8 cellular contexts compared by ENCODE assay signal in genomic region chr15:43518073-43518761, GRCh38. TPM values are rescaled to one million over a fixed set of nuclear protein-coding genes. Genes with fewer than 3 reads are reported as not detected.
DNase-seq lines count a peak whose midpoint lies in the region; ATAC-seq and TF ChIP-seq lines count a peak whose summit lies in the region.

No MANE protein-coding gene starts in this region.

- no peak overlapping the region for H3K9ac ChIP-seq in Karpas-422 (ENCODE audit: low read length)

- DNase-seq in BE2C: peak; percentile 47
- peak; percentile 35 for DNase-seq in Karpas-422
- DNase-seq in activated B cell treated with CpG ODN at 0.5 μM for 24 hours: no peak
- DNase-seq in glutamatergic neuron: peak; percentile 67
- peak in 55 of 56 donors; percentile 42 to 89 (median 80) for DNase-seq in nucleus accumbens (lab: John Stamatoyannopoulos, UW)
- DNase-seq in RPMI8226: no peak

- H3K27me3 Mint-ChIP-seq in activated B cell treated with CpG ODN at 0.5 μM for 24 hours (peaks cover 47% of the 10 kb centered on the region), glutamatergic neuron (ENCODE audit: unreplicated experiment) (peaks cover 23% of the 10 kb centered on the region)

- H3K9me3 Mint-ChIP-seq in activated B cell treated with CpG ODN at 0.5 μM for 24 hours: no peaks in the 10 kb centered on the region
- H3K9me3 Mint-ChIP-seq in glutamatergic neuron (ENCODE audit: unreplicated experiment): peaks cover 50% of the 10 kb centered on the region

- intact Hi-C loops in activated B cell treated with CpG ODN at 0.5 μM for 24 hours (cut with micrococcal nuclease): loop anchor here (10.0 kb wide), 1 partner anchor 307 kb away; the partner anchor contains the start of genes MFAP1 and WDR76

- TF ChIP-seq CTCF in BE2C (IDR thresholded peaks at IDR 0.05; ENCODE audit: low read depth, low read length) (no peak), activated B cell treated with CpG ODN at 0.5 μM for 24 hours (IDR thresholded peaks at IDR 0.05) (no peak), glutamatergic neuron (IDR thresholded peaks at IDR 0.05; ENCODE audit: partially characterized antibody, unreplicated experiment) (no peak)

- H3K9me2 ChIP-seq in Karpas-422 (replicated peaks; ENCODE audit: insufficient read depth, low read length): no peaks in the 10 kb centered on the region

- H3K9me3 ChIP-seq in BE2C (no peaks in the 10 kb centered on the region), Karpas-422 (ENCODE audit: low read length) (no peaks in the 10 kb centered on the region)

- peaks cover 25% of the 10 kb centered on the region for H3K4me1 ChIP-seq in BE2C
- H3K4me1 ChIP-seq in Karpas-422 (ENCODE audit: low read length): peaks cover 15% of the 10 kb centered on the region

- peaks cover 22% of the 10 kb centered on the region for H3K4me1 Mint-ChIP-seq in activated B cell treated with CpG ODN at 0.5 μM for 24 hours
- H3K4me1 Mint-ChIP-seq in glutamatergic neuron (ENCODE audit: low read depth, unreplicated experiment): peaks cover 40% of the 10 kb centered on the region

- POLR2A ChIA-PET in activated B cell treated with CpG ODN at 0.5 μM for 24 hours (lab: Charles Lee): interaction anchor here (0.6 kb wide), 1 partner anchor 22 kb away, joined by 6 read pairs; no protein-coding TSS in a partner anchor

- peaks cover 33% of the 10 kb centered on the region for H3K36me3 ChIP-seq in BE2C
- H3K36me3 ChIP-seq in Karpas-422 (ENCODE audit: insufficient read depth, low read length): no peaks in the 10 kb centered on the region

- H3K79me2 ChIP-seq in Karpas-422 (ENCODE audit: low read length): no peaks in the 10 kb centered on the region

- H2AFZ ChIP-seq in Karpas-422 (ENCODE audit: low read length): no peak overlapping the region

- no peak overlapping the region for H3K4me2 ChIP-seq in Karpas-422 (ENCODE audit: low read depth, low read length, poor library complexity, severe bottlenecking)

- peak; percentile 64 for ATAC-seq in activated B cell treated with CpG ODN at 0.5 μM for 24 hours (ENCODE audit: low read depth)
- ATAC-seq in HG03354 (IDR thresholded peaks at IDR 0.05; ENCODE audit: poor library complexity, severe bottlenecking, unreplicated experiment): no peak
- no peak for ATAC-seq in HG03432 (IDR thresholded peaks at IDR 0.05; ENCODE audit: unreplicated experiment)

- H4K20me1 ChIP-seq in Karpas-422 (ENCODE audit: insufficient read depth, low read depth, low read length): no peaks in the 10 kb centered on the region

- H3K27ac ChIP-seq in Karpas-422 (ENCODE audit: low read length): no peak overlapping the region

- no peak overlapping the region for H3K27ac Mint-ChIP-seq in activated B cell treated with CpG ODN at 0.5 μM for 24 hours
- peak overlapping the region; percentile 99 for H3K27ac Mint-ChIP-seq in glutamatergic neuron (ENCODE audit: unreplicated experiment)

- peak overlapping the region; percentile 64 for H3K4me3 Mint-ChIP-seq in activated B cell treated with CpG ODN at 0.5 μM for 24 hours
- H3K4me3 Mint-ChIP-seq in glutamatergic neuron (ENCODE audit: unreplicated experiment): peak overlapping the region; percentile 99

- no peaks in the 10 kb centered on the region for H3K36me3 Mint-ChIP-seq in activated B cell treated with CpG ODN at 0.5 μM for 24 hours (ENCODE audit: low read depth)
- H3K36me3 Mint-ChIP-seq in glutamatergic neuron (ENCODE audit: unreplicated experiment): peaks cover 36% of the 10 kb centered on the region

- CTCF ChIA-PET in activated B cell treated with CpG ODN at 0.5 μM for 24 hours (lab: Charles Lee): interaction anchor here (1.2 kb wide), 1 partner anchor 35 kb away, joined by 3 read pairs; no protein-coding TSS in a partner anchor

- H3K27me3 ChIP-seq in BE2C: no peaks in the 10 kb centered on the region
- H3K27me3 ChIP-seq in Karpas-422 (ENCODE audit: low read length): no peaks in the 10 kb centered on the region

- H3K4me3 ChIP-seq in BE2C (ENCODE audit: low read depth, low read length): peak overlapping the region; percentile 73
- no peak overlapping the region for H3K4me3 ChIP-seq in Karpas-422 (ENCODE audit: low read length)

RNA-seq across cellular contexts. Expression of gene MAP1A, which starts 0.8 kb away (rescaled TPM):
- 70.1 TPM for polyA plus RNA-seq in BE2C (2012; ENCODE audit: insufficient read depth, insufficient read length, low read depth)
- total RNA-seq in Karpas-422 (2014; rRNA removed; shearing (Covaris generic); ENCODE audit: low replicate concordance): 1.4 and 1.8 TPM in 2 replicates
- total RNA-seq in activated B cell treated with CpG ODN at 0.5 μM for 24 hours (0.11 and 0.12 TPM in 2 replicates), glutamatergic neuron (ENCODE audit: unreplicated experiment) (301 TPM)

RNA-seq across cellular contexts. Expression of gene TP53BP1, which starts 25.3 kb away (rescaled TPM):
- 48.8 TPM for polyA plus RNA-seq in BE2C (2012; ENCODE audit: insufficient read depth, insufficient read length, low read depth)
- total RNA-seq in Karpas-422 (2014; rRNA removed; shearing (Covaris generic); ENCODE audit: low replicate concordance): 62.7 and 82.3 TPM in 2 replicates
- total RNA-seq in activated B cell treated with CpG ODN at 0.5 μM for 24 hours (53.9 and 54.6 TPM in 2 replicates), glutamatergic neuron (ENCODE audit: unreplicated experiment) (142 TPM)

Comparison
In these comparisons a context has a peak if more than half of its experiments do, and no peak if none do; other contexts are left out.
1. DNase-seq: peak in BE2C (single experiment), Karpas-422 (single experiment), glutamatergic neuron (single experiment) and nucleus accumbens (55 of 56); none in activated B cell treated with CpG ODN at 0.5 μM for 24 hours (single experiment) and RPMI8226 (single experiment).
2. RNA of gene MAP1A, which starts 0.8 kb away (total RNA-seq): 301 TPM in glutamatergic neuron (single experiment); 1.4 to 1.8 TPM in Karpas-422 and 0.11 to 0.12 TPM in activated B cell treated with CpG ODN at 0.5 μM for 24 hours; every median in the first group is over 100 times any median in the second.